Comparison of ENCODE assay signal across 8 cellular contexts in genomic region chr9:37035472-37036236, GRCh38.
DNase-seq lines count a peak whose midpoint lies in the region; ATAC-seq and TF ChIP-seq lines count a peak whose summit lies in the region.

No MANE protein-coding gene starts in this region.

- no peaks in the 10 kb centered on the region for H3K9me3 Mint-ChIP-seq in nephron progenitor cell

- H3K79me2 ChIP-seq in KMS-11 (ENCODE audit: insufficient read depth, low read depth), result no peaks in the 10 kb centered on the region

- H3K36me3 Mint-ChIP-seq in nephron progenitor cell (ENCODE audit: low read depth), result no peaks in the 10 kb centered on the region

- peaks cover 50% of the 10 kb centered on the region for H3K27me3 ChIP-seq in KMS-11 (ENCODE audit: insufficient read depth, low read depth)

- peaks cover 5% of the 10 kb centered on the region; the same call in 1 of the 2 replicates for H3K4me1 ChIP-seq in ES-I3 (ENCODE audit: insufficient read depth, low read length)
- H3K4me1 ChIP-seq in KMS-11 (ENCODE audit: low read depth, poor library complexity, severe bottlenecking), result peaks cover 5% of the 10 kb centered on the region

- no peak overlapping the region for H3K4me3 ChIP-seq in KMS-11 (IDR thresholded peaks at IDR 0.05; ENCODE audit: insufficient read depth, low read depth, low read length)
- no peak overlapping the region for H3K4me3 ChIP-seq in astrocyte of the spinal cord (ENCODE audit: low read depth, low read length)

- H3K9me3 ChIP-seq in ES-I3 (ENCODE audit: control insufficient read depth, insufficient read depth, low read length), result no peaks in the 10 kb centered on the region; the same call in 1 of the 2 replicates

- no peaks in the 10 kb centered on the region for H4K20me1 ChIP-seq in KMS-11 (ENCODE audit: insufficient read depth)

- H3K4me3 Mint-ChIP-seq in nephron progenitor cell, result peak overlapping the region; percentile 71

- no peak for ATAC-seq in activated CD4-positive, CD25-positive, alpha-beta regulatory T cell treated with anti-CD3 and anti-CD28 coated beads, Interleukin-2, amount 50 U/mL, for 24 hours
- no peak for ATAC-seq in HG03354 (IDR thresholded peaks at IDR 0.05; ENCODE audit: poor library complexity, severe bottlenecking, unreplicated experiment)

- no peak overlapping the region for H3K27ac ChIP-seq in KMS-11

- H3K9ac ChIP-seq in ES-I3 (ENCODE audit: low read depth, low read length) (peak overlapping the region; percentile 70), KMS-11 (no peak overlapping the region)

- no peak overlapping the region for H3K27ac Mint-ChIP-seq in nephron progenitor cell

- in situ Hi-C loops in astrocyte of the spinal cord (cut with HindIII; ENCODE audit: low sequenced_read_pairs), result no loop called here

- TF ChIP-seq CTCF in KMS-11 (conservative IDR thresholded peaks at IDR 0.05; ENCODE audit: low read depth, low read length) (no peak), astrocyte of the spinal cord (IDR thresholded peaks at IDR 0.05; ENCODE audit: low read depth, low read length) (no peak), nephron progenitor cell (IDR thresholded peaks at IDR 0.05) (no peak)

- peaks cover 32% of the 10 kb centered on the region for H3K4me1 Mint-ChIP-seq in nephron progenitor cell

- peak overlapping the region; percentile 93; the same call in 1 of the 2 replicates for H2AFZ ChIP-seq in KMS-11 (ENCODE audit: low read depth)

- DNase-seq in astrocyte of the spinal cord (ENCODE audit: low read depth, low spot score) (peak; percentile 12), nephron progenitor cell (peak; percentile 55), Ammon's horn (ENCODE audit: low spot score) (no peak), NCI-H187 (lab: John Stamatoyannopoulos, UW) (no peak)

- H3K36me3 ChIP-seq in ES-I3 (ENCODE audit: insufficient read depth, low read length) (no peaks in the 10 kb centered on the region), KMS-11 (ENCODE audit: insufficient read depth) (no peaks in the 10 kb centered on the region)

- peaks cover 99% of the 10 kb centered on the region for H3K27me3 Mint-ChIP-seq in nephron progenitor cell (ENCODE audit: low read depth, poor library complexity)

- peak overlapping the region; percentile 53; the same call in 1 of the 2 replicates for H3K4me2 ChIP-seq in KMS-11

Comparison
In these comparisons a context has a peak if more than half of its experiments do, and no peak if none do; other contexts are left out.
1. DNase-seq: peak in astrocyte of the spinal cord (single experiment) and nephron progenitor cell (single experiment); none in Ammon's horn (single experiment) and NCI-H187 (0 of 2).